Comparison of ENCODE assay signal across 17 cellular contexts in genomic region chr20:64011366-64011779, GRCh38. TPM values are rescaled to one million over a fixed set of nuclear protein-coding genes. Genes with fewer than 3 reads are reported as not detected.
A peak's percentile ranks its signal among the peaks of the same experiment; 100 is the strongest.
DNase-seq lines count a peak whose midpoint lies in the region; ATAC-seq, FAIRE-seq and TF ChIP-seq lines count a peak whose summit lies in the region.
"Had no signal": no experiment of that assay in that cellular context is flagged by ENCODE, and none has a peak within 500 bp of the region (broad histone marks: within the 10 kb centered on the region; RNA-seq: fewer than 3 reads in every experiment).

No MANE protein-coding gene starts in this region.

- no peaks in the 10 kb centered on the region for H3K27me3 Mint-ChIP-seq in T-helper 1 cell treated with Interleukin-12 subunit alpha and Interleukin-12 subunit beta and Interleukin-4 antibody, amounts not matched to agents 30 μg/mL and 1 μg/mL, for 36 hours (ENCODE audit: low read depth)
- H3K27me3 Mint-ChIP-seq in activated CD8-positive, alpha-beta T cell treated with anti-CD3 and anti-CD28 coated beads for 36 hours: no peaks in the 10 kb centered on the region
- H3K27me3 Mint-ChIP-seq: progenitor cell of endocrine pancreas had no signal

- peak; percentile 20 for FAIRE-seq in GM12891 (lab: Jason Lieb, UNC)

- peaks cover 37% of the 10 kb centered on the region for H3K4me1 Mint-ChIP-seq in T-helper 1 cell treated with Interleukin-12 subunit alpha and Interleukin-12 subunit beta and Interleukin-4 antibody, amounts not matched to agents 30 μg/mL and 1 μg/mL, for 36 hours (ENCODE audit: low read depth)
- H3K4me1 Mint-ChIP-seq in activated CD8-positive, alpha-beta T cell treated with anti-CD3 and anti-CD28 coated beads for 36 hours (ENCODE audit: low read depth): peaks cover 27% of the 10 kb centered on the region

- TF ChIP-seq POLR2A in GM12891 (IDR thresholded peaks at IDR 0.05; ENCODE audit: low read depth, low read length): no peak

- peaks cover 20% of the 10 kb centered on the region for H3K9me3 ChIP-seq in effector memory CD4-positive, alpha-beta T cell (ENCODE audit: control insufficient read depth, low read length)
- H3K9me3 ChIP-seq: BE2C had no signal

- intact Hi-C loops in activated CD8-positive, alpha-beta T cell treated with anti-CD3 and anti-CD28 coated beads for 36 hours (cut with micrococcal nuclease): no loop called here

- ATAC-seq in activated CD8-positive, alpha-beta T cell treated with anti-CD3 and anti-CD28 coated beads for 36 hours: peak; percentile 47
- ATAC-seq in GM19455 (IDR thresholded peaks at IDR 0.05; ENCODE audit: unreplicated experiment): no peak
- ATAC-seq in HG03460 (IDR thresholded peaks at IDR 0.05; ENCODE audit: unreplicated experiment): no peak

- H3K27ac Mint-ChIP-seq in T-helper 1 cell treated with Interleukin-12 subunit alpha and Interleukin-12 subunit beta and Interleukin-4 antibody, amounts not matched to agents 30 μg/mL and 1 μg/mL, for 36 hours: peak overlapping the region; percentile 74
- peak overlapping the region; percentile 85 for H3K27ac Mint-ChIP-seq in activated CD8-positive, alpha-beta T cell treated with anti-CD3 and anti-CD28 coated beads for 36 hours
- H3K27ac Mint-ChIP-seq: progenitor cell of endocrine pancreas had no signal

- peaks cover 71% of the 10 kb centered on the region for H3K36me3 ChIP-seq in effector memory CD4-positive, alpha-beta T cell (ENCODE audit: control insufficient read depth, insufficient read depth, low read length)

- CTCF ChIA-PET in activated CD8-positive, alpha-beta T cell treated with anti-CD3 and anti-CD28 coated beads for 36 hours (lab: Charles Lee): interaction anchor here (1.3 to 1.7 kb wide), 2 partner anchors 27 to 31 kb away, joined by 4 read pairs; no protein-coding TSS in a partner anchor

- peak overlapping the region; percentile 25 for H3K4me3 ChIP-seq in effector memory CD4-positive, alpha-beta T cell (ENCODE audit: insufficient read depth, low read depth, low read length, poor library complexity, severe bottlenecking)

- peaks cover 14% of the 10 kb centered on the region for H3K9me3 Mint-ChIP-seq in T-helper 1 cell treated with Interleukin-12 subunit alpha and Interleukin-12 subunit beta and Interleukin-4 antibody, amounts not matched to agents 30 μg/mL and 1 μg/mL, for 36 hours
- H3K9me3 Mint-ChIP-seq in activated CD8-positive, alpha-beta T cell treated with anti-CD3 and anti-CD28 coated beads for 36 hours: peaks cover 16% of the 10 kb centered on the region

- no peak overlapping the region for H3K4me3 Mint-ChIP-seq in T-helper 1 cell treated with Interleukin-12 subunit alpha and Interleukin-12 subunit beta and Interleukin-4 antibody, amounts not matched to agents 30 μg/mL and 1 μg/mL, for 36 hours
- H3K4me3 Mint-ChIP-seq in activated CD8-positive, alpha-beta T cell treated with anti-CD3 and anti-CD28 coated beads for 36 hours: no peak overlapping the region

- H3K27me3 ChIP-seq in effector memory CD4-positive, alpha-beta T cell (replicated peaks; ENCODE audit: control insufficient read depth, insufficient read depth, low read length, poor library complexity, severe bottlenecking): no peaks in the 10 kb centered on the region
- H3K27me3 ChIP-seq: BE2C had no signal

- H3K36me3 Mint-ChIP-seq in T-helper 1 cell treated with Interleukin-12 subunit alpha and Interleukin-12 subunit beta and Interleukin-4 antibody, amounts not matched to agents 30 μg/mL and 1 μg/mL, for 36 hours (ENCODE audit: low read depth): peaks cover 50% of the 10 kb centered on the region
- H3K36me3 Mint-ChIP-seq in activated CD8-positive, alpha-beta T cell treated with anti-CD3 and anti-CD28 coated beads for 36 hours (ENCODE audit: low read depth): peaks cover 76% of the 10 kb centered on the region

- no peak for TF ChIP-seq CTCF in activated CD8-positive, alpha-beta T cell treated with anti-CD3 and anti-CD28 coated beads for 36 hours (IDR thresholded peaks at IDR 0.05)

- DNase-seq in T-helper 1 cell: no peak
- no peak for DNase-seq in GM12891 (ENCODE audit: insufficient read length, low spot score)
- peak; percentile 18 for DNase-seq in activated CD8-positive, alpha-beta T cell treated with anti-CD3 and anti-CD28 coated beads for 36 hours
- DNase-seq in effector memory CD4-positive, alpha-beta T cell: no peak
- no peak for DNase-seq in kidney glomerular epithelial cell (lab: John Stamatoyannopoulos, UW)
- DNase-seq: BE2C; GDM1; hippocampal formation; NCI-H1417 treated with DMSO at 0.1 percent for 48 hours; OCI-M1; SIG-M5; stimulated activated CD4-positive, alpha-beta T cell treated with anti-CD3 and anti-CD28 coated beads, Interleukin-4, amount 100 ng/mL, for 24 hours had no signal

- peak overlapping the region; percentile 25 for H3K27ac ChIP-seq in effector memory CD4-positive, alpha-beta T cell (ENCODE audit: insufficient read depth, low read length, poor library complexity, severe bottlenecking)
- H3K27ac ChIP-seq: 22Rv1 had no signal

- POLR2A ChIA-PET in activated CD8-positive, alpha-beta T cell treated with anti-CD3 and anti-CD28 coated beads for 36 hours (lab: Charles Lee): no interaction called here

- peaks cover 27% of the 10 kb centered on the region for H3K4me1 ChIP-seq in effector memory CD4-positive, alpha-beta T cell (ENCODE audit: control insufficient read depth, insufficient read depth, low read length, poor library complexity, severe bottlenecking)
- H3K4me1 ChIP-seq: BE2C had no signal

TF ChIP-seq in GM12891, 5 proteins besides CTCF, POLR2A, EP300 and RAD21:
- TF ChIP-seq SPI1 (IDR thresholded peaks at IDR 0.05; ENCODE audit: low read depth, low read length) (no peak), PAX5 (IDR thresholded peaks at IDR 0.05; ENCODE audit: insufficient read depth, low read length, severe bottlenecking) (no peak), TAF1 (IDR thresholded peaks at IDR 0.05; ENCODE audit: low read depth, low read length) (no peak; the same call in 1 of the 2 replicates), POLR2AphosphoS5 (IDR thresholded peaks at IDR 0.05; ENCODE audit: low read depth, low read length) (peak; percentile 63; the same call in 1 of the 2 replicates), POU2F2 (IDR thresholded peaks at IDR 0.05; ENCODE audit: low read depth, low read length) (no peak)
TF ChIP-seq in GM12891: peak in this region for 1.

RNA-seq across cellular contexts. Expression of gene C20orf204, which starts 24.6 kb away (rescaled TPM):
- polyA plus RNA-seq in GM12891 (2012; ENCODE audit: low read depth, missing spikeins): 51.3 TPM
- total RNA-seq in activated CD8-positive, alpha-beta T cell treated with anti-CD3 and anti-CD28 coated beads for 36 hours: 1 to 10 TPM; 2.8 to 4.7 TPM

RNA-seq across cellular contexts. Expression of gene PRPF6, which starts 30.4 kb away (rescaled TPM):
- 142 TPM for polyA plus RNA-seq in GM12891 (2012; ENCODE audit: low read depth, missing spikeins)
- total RNA-seq in activated CD8-positive, alpha-beta T cell treated with anti-CD3 and anti-CD28 coated beads for 36 hours: 10 to 100 TPM; 53.0 to 55.5 TPM

RNA-seq across cellular contexts. Expression of gene SAMD10, which starts 31.9 kb away (rescaled TPM):
- 116 TPM for polyA plus RNA-seq in GM12891 (2012; ENCODE audit: low read depth, missing spikeins)
- total RNA-seq in activated CD8-positive, alpha-beta T cell treated with anti-CD3 and anti-CD28 coated beads for 36 hours: 10 to 100 TPM; 17.4 to 17.5 TPM

RNA-seq across cellular contexts. Expression of gene SOX18, which starts 38.1 kb away (rescaled TPM):
- polyA plus RNA-seq in GM12891 (2012; ENCODE audit: low read depth, missing spikeins): 0.13 TPM
- not detected for total RNA-seq in activated CD8-positive, alpha-beta T cell treated with anti-CD3 and anti-CD28 coated beads for 36 hours
- total RNA-seq: progenitor cell of endocrine pancreas had no signal

RNA-seq across cellular contexts. Expression of gene ZNF512B, which starts 41.6 kb away (rescaled TPM):
- 12.5 TPM for polyA plus RNA-seq in GM12891 (2012; ENCODE audit: low read depth, missing spikeins)
- 1 to 10 TPM; 7.5 to 8.6 TPM for total RNA-seq in activated CD8-positive, alpha-beta T cell treated with anti-CD3 and anti-CD28 coated beads for 36 hours
